Comparison of ENCODE assay signal across 1 cellular context in the genomic region with DNA sequence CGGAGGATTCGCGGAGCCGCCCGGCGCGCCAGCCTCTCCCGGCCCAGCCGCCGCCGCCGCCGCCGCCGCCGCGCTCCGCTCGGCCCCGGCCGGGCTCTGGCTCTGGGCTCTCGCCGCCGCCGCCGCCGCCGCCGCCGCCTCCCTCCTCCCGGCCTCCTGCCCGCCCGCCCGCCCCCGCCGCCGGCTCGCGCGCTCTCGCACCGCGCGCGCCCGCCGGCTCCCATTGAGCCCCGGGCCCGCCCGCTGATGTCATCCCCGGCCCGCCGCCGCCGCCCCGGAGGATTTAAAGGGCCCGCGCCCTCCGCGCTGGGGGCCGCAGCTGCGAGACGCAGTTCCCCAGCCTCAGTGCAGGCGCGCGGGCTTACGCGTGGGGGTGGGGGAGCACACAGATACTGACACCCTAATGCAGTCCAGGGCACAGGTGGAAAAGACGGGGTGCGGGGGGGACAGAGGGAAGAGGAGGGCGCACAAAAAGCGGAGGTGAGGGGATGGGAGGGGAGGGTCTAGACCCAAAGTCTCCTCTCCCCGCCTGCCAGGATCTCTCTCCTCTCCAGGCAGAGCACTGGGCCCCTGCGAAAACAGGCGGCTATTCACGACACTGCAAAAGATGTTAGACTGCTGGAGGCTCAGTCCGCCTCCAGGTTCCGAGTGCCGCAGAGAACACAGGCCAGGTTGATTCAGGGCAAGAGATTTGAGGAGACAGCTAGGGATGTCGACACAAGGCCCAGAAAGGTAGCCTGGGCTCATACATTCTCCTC.
TF ChIP-seq lines count a peak whose summit lies in the region.

A gene (minus strand): TSS at position 197 of the 758 bp plus-strand sequence. CDS start 3,276 bp downstream, outside the sequence.

TF ChIP-seq in K562, 482 proteins besides CTCF, POLR2A, EP300 and RAD21 (continued from another document and continues in another):
- TF ChIP-seq JUND (IDR thresholded peaks at IDR 0.05; ENCODE audit: borderline replicate concordance, low read depth, low read length) (peak; percentile 65), JUND (tag; IDR thresholded peaks at IDR 0.05; ENCODE audit: borderline replicate concordance, low read depth, low read length) (peak; percentile 14; the same call in 1 of the 3 replicates), TOE1 (IDR thresholded peaks at IDR 0.05; ENCODE audit: borderline replicate concordance) (peak; percentile 78; the same call in 1 of the 2 replicates), TOE1 (CRISPR knock-in tag; IDR thresholded peaks at IDR 0.05; ENCODE audit: borderline replicate concordance, low read depth) (no peak), SMC3 (conservative IDR thresholded peaks at IDR 0.05; ENCODE audit: insufficient read depth, low read depth, low read length) (no peak), KDM5B (IDR thresholded peaks at IDR 0.05; ENCODE audit: insufficient replicate concordance, low read depth, low read length) (peak; percentile 66), GABPB1 (CRISPR knock-in tag; IDR thresholded peaks at IDR 0.05) (0 out of 2 replicates have a peak, but pooled peaks have one; percentile 16), MEIS2 (IDR thresholded peaks at IDR 0.05; ENCODE audit: partially characterized antibody) (no peak), MAZ (CRISPR knock-in tag; conservative IDR thresholded peaks at IDR 0.05 in 1 of 2, IDR thresholded peaks at IDR 0.05 in 1 of 2) (peak in 1 of 2 experiments; percentile 50; a peak in 2 of 4 replicates), RBBP5 (IDR thresholded peaks at IDR 0.05; ENCODE audit: borderline replicate concordance, insufficient read depth, low read length, poor library complexity, severe bottlenecking) (peak; percentile 44), NUFIP1 (IDR thresholded peaks at IDR 0.05; ENCODE audit: partially characterized antibody) (no peak), GATAD2A (IDR thresholded peaks at IDR 0.05) (0 out of 2 replicates have a peak, but pooled peaks have one; percentile 17), POLR2G (IDR thresholded peaks at IDR 0.05; ENCODE audit: low read depth, low read length) (peak; percentile 76), HDAC2 (IDR thresholded peaks at IDR 0.05) (0 out of 2 replicates have a peak, but pooled peaks have one; percentile 19), MYC (IDR thresholded peaks at IDR 0.05; ENCODE audit: low read depth, low read length) (peak; percentile 16), MYC (CRISPR knock-in tag; IDR thresholded peaks at IDR 0.05; ENCODE audit: borderline replicate concordance, low read depth) (no peak), NEUROD1 (IDR thresholded peaks at IDR 0.05; ENCODE audit: borderline replicate concordance, low read depth, low read length, partially characterized antibody) (peak; percentile 22), TAF1 (IDR thresholded peaks at IDR 0.05; ENCODE audit: control insufficient read depth, extremely low read depth, insufficient read depth, low read length, severe bottlenecking) (peak; percentile 19), EP400 (IDR thresholded peaks at IDR 0.05) (0 out of 2 replicates have a peak, but pooled peaks have one; percentile 10), NFXL1 (CRISPR knock-in tag; IDR thresholded peaks at IDR 0.05) (no peak), BRD9 (IDR thresholded peaks at IDR 0.05; ENCODE audit: low read depth, partially characterized antibody) (peak; percentile 28), PHF8 (IDR thresholded peaks at IDR 0.05; ENCODE audit: borderline replicate concordance, low read length) (peak; percentile 49; the same call in 1 of the 2 replicates), ERF (CRISPR knock-in tag; IDR thresholded peaks at IDR 0.05) (no peak), ZSCAN32 (CRISPR knock-in tag; IDR thresholded peaks at IDR 0.05) (no peak), LEF1 (IDR thresholded peaks at IDR 0.05) (peak; percentile 18; the same call in 1 of the 2 replicates), CREM (IDR thresholded peaks at IDR 0.05; ENCODE audit: low read depth) (0 out of 2 replicates have a peak, but pooled peaks have one; percentile 22)
- TF ChIP-seq, protein P1, sequence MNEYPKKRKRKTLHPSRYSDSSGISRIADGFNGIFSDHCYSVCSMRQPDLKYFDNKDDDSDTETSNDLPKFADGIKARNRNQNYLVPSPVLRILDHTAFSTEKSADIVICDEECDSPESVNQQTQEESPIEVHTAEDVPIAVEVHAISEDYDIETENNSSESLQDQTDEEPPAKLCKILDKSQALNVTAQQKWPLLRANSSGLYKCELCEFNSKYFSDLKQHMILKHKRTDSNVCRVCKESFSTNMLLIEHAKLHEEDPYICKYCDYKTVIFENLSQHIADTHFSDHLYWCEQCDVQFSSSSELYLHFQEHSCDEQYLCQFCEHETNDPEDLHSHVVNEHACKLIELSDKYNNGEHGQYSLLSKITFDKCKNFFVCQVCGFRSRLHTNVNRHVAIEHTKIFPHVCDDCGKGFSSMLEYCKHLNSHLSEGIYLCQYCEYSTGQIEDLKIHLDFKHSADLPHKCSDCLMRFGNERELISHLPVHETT (CRISPR knock-in tag; conservative IDR thresholded peaks at IDR 0.05 in 1 of 2, IDR thresholded peaks at IDR 0.05 in 1 of 2) = peak in 1 of 2 experiments; percentile 98; a peak in 2 of 4 replicates
- TF ChIP-seq, protein P2, sequence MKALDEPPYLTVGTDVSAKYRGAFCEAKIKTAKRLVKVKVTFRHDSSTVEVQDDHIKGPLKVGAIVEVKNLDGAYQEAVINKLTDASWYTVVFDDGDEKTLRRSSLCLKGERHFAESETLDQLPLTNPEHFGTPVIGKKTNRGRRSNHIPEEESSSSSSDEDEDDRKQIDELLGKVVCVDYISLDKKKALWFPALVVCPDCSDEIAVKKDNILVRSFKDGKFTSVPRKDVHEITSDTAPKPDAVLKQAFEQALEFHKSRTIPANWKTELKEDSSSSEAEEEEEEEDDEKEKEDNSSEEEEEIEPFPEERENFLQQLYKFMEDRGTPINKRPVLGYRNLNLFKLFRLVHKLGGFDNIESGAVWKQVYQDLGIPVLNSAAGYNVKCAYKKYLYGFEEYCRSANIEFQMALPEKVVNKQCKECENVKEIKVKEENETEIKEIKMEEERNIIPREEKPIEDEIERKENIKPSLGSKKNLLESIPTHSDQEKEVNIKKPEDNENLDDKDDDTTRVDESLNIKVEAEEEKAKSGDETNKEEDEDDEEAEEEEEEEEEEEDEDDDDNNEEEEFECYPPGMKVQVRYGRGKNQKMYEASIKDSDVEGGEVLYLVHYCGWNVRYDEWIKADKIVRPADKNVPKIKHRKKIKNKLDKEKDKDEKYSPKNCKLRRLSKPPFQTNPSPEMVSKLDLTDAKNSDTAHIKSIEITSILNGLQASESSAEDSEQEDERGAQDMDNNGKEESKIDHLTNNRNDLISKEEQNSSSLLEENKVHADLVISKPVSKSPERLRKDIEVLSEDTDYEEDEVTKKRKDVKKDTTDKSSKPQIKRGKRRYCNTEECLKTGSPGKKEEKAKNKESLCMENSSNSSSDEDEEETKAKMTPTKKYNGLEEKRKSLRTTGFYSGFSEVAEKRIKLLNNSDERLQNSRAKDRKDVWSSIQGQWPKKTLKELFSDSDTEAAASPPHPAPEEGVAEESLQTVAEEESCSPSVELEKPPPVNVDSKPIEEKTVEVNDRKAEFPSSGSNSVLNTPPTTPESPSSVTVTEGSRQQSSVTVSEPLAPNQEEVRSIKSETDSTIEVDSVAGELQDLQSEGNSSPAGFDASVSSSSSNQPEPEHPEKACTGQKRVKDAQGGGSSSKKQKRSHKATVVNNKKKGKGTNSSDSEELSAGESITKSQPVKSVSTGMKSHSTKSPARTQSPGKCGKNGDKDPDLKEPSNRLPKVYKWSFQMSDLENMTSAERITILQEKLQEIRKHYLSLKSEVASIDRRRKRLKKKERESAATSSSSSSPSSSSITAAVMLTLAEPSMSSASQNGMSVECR (CRISPR knock-in tag; IDR thresholded peaks at IDR 0.05) = peak; percentile 53; the same call in 1 of the 2 replicates
- TF ChIP-seq, protein P3, sequence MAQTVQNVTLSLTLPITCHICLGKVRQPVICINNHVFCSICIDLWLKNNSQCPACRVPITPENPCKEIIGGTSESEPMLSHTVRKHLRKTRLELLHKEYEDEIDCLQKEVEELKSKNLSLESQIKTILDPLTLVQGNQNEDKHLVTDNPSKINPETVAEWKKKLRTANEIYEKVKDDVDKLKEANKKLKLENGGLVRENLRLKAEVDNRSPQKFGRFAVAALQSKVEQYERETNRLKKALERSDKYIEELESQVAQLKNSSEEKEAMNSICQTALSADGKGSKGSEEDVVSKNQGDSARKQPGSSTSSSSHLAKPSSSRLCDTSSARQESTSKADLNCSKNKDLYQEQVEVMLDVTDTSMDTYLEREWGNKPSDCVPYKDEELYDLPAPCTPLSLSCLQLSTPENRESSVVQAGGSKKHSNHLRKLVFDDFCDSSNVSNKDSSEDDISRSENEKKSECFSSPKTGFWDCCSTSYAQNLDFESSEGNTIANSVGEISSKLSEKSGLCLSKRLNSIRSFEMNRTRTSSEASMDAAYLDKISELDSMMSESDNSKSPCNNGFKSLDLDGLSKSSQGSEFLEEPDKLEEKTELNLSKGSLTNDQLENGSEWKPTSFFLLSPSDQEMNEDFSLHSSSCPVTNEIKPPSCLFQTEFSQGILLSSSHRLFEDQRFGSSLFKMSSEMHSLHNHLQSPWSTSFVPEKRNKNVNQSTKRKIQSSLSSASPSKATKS (CRISPR knock-in tag; IDR thresholded peaks at IDR 0.05) = no peak
- TF ChIP-seq, protein P4, sequence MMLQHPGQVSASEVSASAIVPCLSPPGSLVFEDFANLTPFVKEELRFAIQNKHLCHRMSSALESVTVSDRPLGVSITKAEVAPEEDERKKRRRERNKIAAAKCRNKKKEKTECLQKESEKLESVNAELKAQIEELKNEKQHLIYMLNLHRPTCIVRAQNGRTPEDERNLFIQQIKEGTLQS (IDR thresholded peaks at IDR 0.05) = peak; percentile 72
- TF ChIP-seq, protein P4 (CRISPR knock-in tag; conservative IDR thresholded peaks at IDR 0.05) = no peak
- TF ChIP-seq, protein P5, sequence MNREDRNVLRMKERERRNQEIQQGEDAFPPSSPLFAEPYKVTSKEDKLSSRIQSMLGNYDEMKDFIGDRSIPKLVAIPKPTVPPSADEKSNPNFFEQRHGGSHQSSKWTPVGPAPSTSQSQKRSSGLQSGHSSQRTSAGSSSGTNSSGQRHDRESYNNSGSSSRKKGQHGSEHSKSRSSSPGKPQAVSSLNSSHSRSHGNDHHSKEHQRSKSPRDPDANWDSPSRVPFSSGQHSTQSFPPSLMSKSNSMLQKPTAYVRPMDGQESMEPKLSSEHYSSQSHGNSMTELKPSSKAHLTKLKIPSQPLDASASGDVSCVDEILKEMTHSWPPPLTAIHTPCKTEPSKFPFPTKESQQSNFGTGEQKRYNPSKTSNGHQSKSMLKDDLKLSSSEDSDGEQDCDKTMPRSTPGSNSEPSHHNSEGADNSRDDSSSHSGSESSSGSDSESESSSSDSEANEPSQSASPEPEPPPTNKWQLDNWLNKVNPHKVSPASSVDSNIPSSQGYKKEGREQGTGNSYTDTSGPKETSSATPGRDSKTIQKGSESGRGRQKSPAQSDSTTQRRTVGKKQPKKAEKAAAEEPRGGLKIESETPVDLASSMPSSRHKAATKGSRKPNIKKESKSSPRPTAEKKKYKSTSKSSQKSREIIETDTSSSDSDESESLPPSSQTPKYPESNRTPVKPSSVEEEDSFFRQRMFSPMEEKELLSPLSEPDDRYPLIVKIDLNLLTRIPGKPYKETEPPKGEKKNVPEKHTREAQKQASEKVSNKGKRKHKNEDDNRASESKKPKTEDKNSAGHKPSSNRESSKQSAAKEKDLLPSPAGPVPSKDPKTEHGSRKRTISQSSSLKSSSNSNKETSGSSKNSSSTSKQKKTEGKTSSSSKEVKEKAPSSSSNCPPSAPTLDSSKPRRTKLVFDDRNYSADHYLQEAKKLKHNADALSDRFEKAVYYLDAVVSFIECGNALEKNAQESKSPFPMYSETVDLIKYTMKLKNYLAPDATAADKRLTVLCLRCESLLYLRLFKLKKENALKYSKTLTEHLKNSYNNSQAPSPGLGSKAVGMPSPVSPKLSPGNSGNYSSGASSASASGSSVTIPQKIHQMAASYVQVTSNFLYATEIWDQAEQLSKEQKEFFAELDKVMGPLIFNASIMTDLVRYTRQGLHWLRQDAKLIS (CRISPR knock-in tag; IDR thresholded peaks at IDR 0.05) = peak; percentile 57; the same call in 1 of the 2 replicates
- TF ChIP-seq, protein P6, sequence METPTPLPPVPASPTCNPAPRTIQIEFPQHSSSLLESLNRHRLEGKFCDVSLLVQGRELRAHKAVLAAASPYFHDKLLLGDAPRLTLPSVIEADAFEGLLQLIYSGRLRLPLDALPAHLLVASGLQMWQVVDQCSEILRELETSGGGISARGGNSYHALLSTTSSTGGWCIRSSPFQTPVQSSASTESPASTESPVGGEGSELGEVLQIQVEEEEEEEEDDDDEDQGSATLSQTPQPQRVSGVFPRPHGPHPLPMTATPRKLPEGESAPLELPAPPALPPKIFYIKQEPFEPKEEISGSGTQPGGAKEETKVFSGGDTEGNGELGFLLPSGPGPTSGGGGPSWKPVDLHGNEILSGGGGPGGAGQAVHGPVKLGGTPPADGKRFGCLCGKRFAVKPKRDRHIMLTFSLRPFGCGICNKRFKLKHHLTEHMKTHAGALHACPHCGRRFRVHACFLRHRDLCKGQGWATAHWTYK (CRISPR knock-in tag; IDR thresholded peaks at IDR 0.05) = no peak
